1 cellular context compared by ENCODE assay signal in genomic region chr15:43105778-43106485, GRCh38.
TF ChIP-seq lines count a peak whose summit lies in the region.

TSS of gene UBR1 (minus strand) at chr15:43106038. CDS start at chr15:43106022, 16 bp downstream.

TF ChIP-seq in GM12878, 131 proteins besides CTCF, POLR2A, EP300 and RAD21 (continued from another document and continues in another):
- TF ChIP-seq BCLAF1 (IDR thresholded peaks at IDR 0.05): no peak
- TF ChIP-seq MYB (IDR thresholded peaks at IDR 0.05; ENCODE audit: borderline replicate concordance, low read depth, low read length): no peak
- TF ChIP-seq CHD4 (IDR thresholded peaks at IDR 0.05): no peak
- TF ChIP-seq YBX1 (IDR thresholded peaks at IDR 0.05): no peak
- TF ChIP-seq BCL11A (IDR thresholded peaks at IDR 0.05; ENCODE audit: low read depth, low read length): peak; percentile 26; the same call in 1 of the 2 replicates
- TF ChIP-seq MTA3 (IDR thresholded peaks at IDR 0.05; ENCODE audit: borderline replicate concordance, low read length): 0 out of 2 replicates have a peak, but pooled peaks have one; percentile 43
- TF ChIP-seq IKZF1 (conservative IDR thresholded peaks at IDR 0.05): peak; percentile 95
- peak; percentile 99 for TF ChIP-seq JUNB (IDR thresholded peaks at IDR 0.05)
- 0 out of 2 replicates have a peak, but pooled peaks have one; percentile 29 for TF ChIP-seq DPF2 (IDR thresholded peaks at IDR 0.05)
- no peak for TF ChIP-seq SMC3 (IDR thresholded peaks at IDR 0.05; ENCODE audit: borderline replicate concordance, low read length)
- peak; percentile 55; the same call in 1 of the 2 replicates for TF ChIP-seq MLLT1 (IDR thresholded peaks at IDR 0.05)
- TF ChIP-seq TCF12 (IDR thresholded peaks at IDR 0.05; ENCODE audit: low read depth, low read length): 0 out of 2 replicates have a peak, but pooled peaks have one; percentile 21
- no peak for TF ChIP-seq CBX3 (IDR thresholded peaks at IDR 0.05; ENCODE audit: borderline replicate concordance, low read depth)
- TF ChIP-seq POLR2AphosphoS5 (IDR thresholded peaks at IDR 0.05; ENCODE audit: low read length): peak; percentile 90
- TF ChIP-seq STAT1 (conservative IDR thresholded peaks at IDR 0.05): no peak; the same call in 1 of the 2 replicates
- peak; percentile 56 for TF ChIP-seq SMAD1 (IDR thresholded peaks at IDR 0.05; ENCODE audit: low read depth, partially characterized antibody)
- no peak for TF ChIP-seq BMI1 (IDR thresholded peaks at IDR 0.05; ENCODE audit: borderline replicate concordance)
- TF ChIP-seq SREBF1 (IDR thresholded peaks at IDR 0.05; ENCODE audit: low read length): no peak
- peak; percentile 69 for TF ChIP-seq PKNOX1 (IDR thresholded peaks at IDR 0.05)
- peak; percentile 13 for TF ChIP-seq RELA (IDR thresholded peaks at IDR 0.05; ENCODE audit: borderline replicate concordance, partially characterized antibody)
- TF ChIP-seq CREB1 (IDR thresholded peaks at IDR 0.05; ENCODE audit: low read depth): peak; percentile 90
- TF ChIP-seq SKIL (IDR thresholded peaks at IDR 0.05; ENCODE audit: low read depth, poor library complexity, severe bottlenecking): no peak
- TF ChIP-seq GATAD2B (conservative IDR thresholded peaks at IDR 0.05; ENCODE audit: low read depth): peak; percentile 56
- TF ChIP-seq HDAC2 (IDR thresholded peaks at IDR 0.05): no peak
- TF ChIP-seq MAX (IDR thresholded peaks at IDR 0.05; ENCODE audit: low read depth, low read length): no peak
- peak; percentile 92 for TF ChIP-seq PML (IDR thresholded peaks at IDR 0.05; ENCODE audit: low read length)
- TF ChIP-seq RAD51 (IDR thresholded peaks at IDR 0.05): no peak
- TF ChIP-seq CHD1 (IDR thresholded peaks at IDR 0.05; ENCODE audit: low read depth, low read length): no peak
- TF ChIP-seq RB1 (IDR thresholded peaks at IDR 0.05; ENCODE audit: borderline replicate concordance): no peak; the same call in 1 of the 2 replicates
- peak in 1 of 2 experiments; percentile 27; a peak in 1 of 4 replicates for TF ChIP-seq IKZF2 (IDR thresholded peaks at IDR 0.05)
- TF ChIP-seq ATF3 (IDR thresholded peaks at IDR 0.05; ENCODE audit: borderline replicate concordance, extremely low read depth, low read depth, low read length): no peak
- TF ChIP-seq EZH2 (IDR thresholded peaks at IDR 0.05; ENCODE audit: borderline replicate concordance, control insufficient read depth, low read depth, low read length): no peak
- 0 out of 2 replicates have a peak, but pooled peaks have one; percentile 37 for TF ChIP-seq RCOR1 (conservative IDR thresholded peaks at IDR 0.05; ENCODE audit: low read depth, low read length)
- no peak; the same call in 1 of the 2 replicates for TF ChIP-seq ZBED1 (IDR thresholded peaks at IDR 0.05; ENCODE audit: borderline replicate concordance)
- no peak for TF ChIP-seq SPI1 (IDR thresholded peaks at IDR 0.05; ENCODE audit: borderline replicate concordance, insufficient read depth, low read depth, low read length)
- TF ChIP-seq CUX1 (IDR thresholded peaks at IDR 0.05; ENCODE audit: insufficient replicate concordance, low read depth, low read length): no peak
- peak; percentile 63; the same call in 1 of the 2 replicates for TF ChIP-seq ESRRA (IDR thresholded peaks at IDR 0.05; ENCODE audit: low read length)
- TF ChIP-seq BRCA1 (IDR thresholded peaks at IDR 0.05; ENCODE audit: low read depth, low read length): no peak
- TF ChIP-seq NFIC (IDR thresholded peaks at IDR 0.05; ENCODE audit: low read depth, low read length): no peak
- TF ChIP-seq SIX5 (IDR thresholded peaks at IDR 0.05; ENCODE audit: low read depth, low read length, severe bottlenecking): no peak
- peak; percentile 89 for TF ChIP-seq NBN (IDR thresholded peaks at IDR 0.05)
- no peak for TF ChIP-seq NR2C1 (IDR thresholded peaks at IDR 0.05)
- TF ChIP-seq LARP7 (IDR thresholded peaks at IDR 0.05): 0 out of 2 replicates have a peak, but pooled peaks have one; percentile 18
- 0 out of 2 replicates have a peak, but pooled peaks have one; percentile 17 for TF ChIP-seq IRF4 (IDR thresholded peaks at IDR 0.05; ENCODE audit: low read depth, low read length)
- TF ChIP-seq CHD2 (IDR thresholded peaks at IDR 0.05; ENCODE audit: borderline replicate concordance, low read depth, low read length): 0 out of 2 replicates have a peak, but pooled peaks have one; percentile 22
- TF ChIP-seq MTA2 (IDR thresholded peaks at IDR 0.05; ENCODE audit: low read depth): no peak; the same call in none of the 2 replicates
- no peak for TF ChIP-seq CEBPB (IDR thresholded peaks at IDR 0.05; ENCODE audit: borderline replicate concordance in 1 of 2, low read depth in 2 of 2, low read length in 2 of 2)
- 0 out of 2 replicates have a peak, but pooled peaks have one; percentile 73 for TF ChIP-seq ASH2L (IDR thresholded peaks at IDR 0.05; ENCODE audit: borderline replicate concordance, low read depth)
- no peak for TF ChIP-seq RFX5 (IDR thresholded peaks at IDR 0.05; ENCODE audit: low read depth, low read length)
- TF ChIP-seq ZBTB40 (IDR thresholded peaks at IDR 0.05; ENCODE audit: borderline replicate concordance): peak; percentile 76; the same call in 1 of the 2 replicates
- peak; percentile 67 for TF ChIP-seq RUNX3 (IDR thresholded peaks at IDR 0.05; ENCODE audit: low read length)
- no peak for TF ChIP-seq SIN3A (IDR thresholded peaks at IDR 0.05; ENCODE audit: low read depth, low read length)
- no peak for TF ChIP-seq ZNF217 (IDR thresholded peaks at IDR 0.05)
